In genomic region chr2:197205590-197206215, GRCh38 we compare ENCODE assay signal across 8 cellular contexts.
DNase-seq lines count a peak whose midpoint lies in the region; ATAC-seq and TF ChIP-seq lines count a peak whose summit lies in the region.

No MANE protein-coding gene starts in this region.

- intact Hi-C loops in CD14-positive monocyte (cut with micrococcal nuclease), result loop anchor here in 1 of 2 donors (10.0 kb wide), 1 partner anchor 49 kb away; no protein-coding TSS in a partner anchor

- in situ Hi-C loops in KBM-7 (cut with MboI; ENCODE audit: low pct_unique_long_range_greater_than_20kb, low sequenced_read_pairs), result no loop called here

- H3K4me3 Mint-ChIP-seq in CD14-positive monocyte, result peak overlapping the region; percentile 78 to 84

- peak overlapping the region; percentile 96 to 100 (median 100) for H3K27ac Mint-ChIP-seq in CD14-positive monocyte

- H3K36me3 Mint-ChIP-seq in CD14-positive monocyte, result peaks cover 17 to 18% of the 10 kb centered on the region in 2 donors

- H3K27me3 ChIP-seq in H7 (ENCODE audit: control insufficient read depth, insufficient read depth, low read length), result no peaks in the 10 kb centered on the region

- ATAC-seq in GM21390 (IDR thresholded peaks at IDR 0.05; ENCODE audit: unreplicated experiment), result peak; percentile 58

- no peak overlapping the region for H3K4me3 ChIP-seq in H7 (ENCODE audit: insufficient read depth, low read depth, low read length)

- TF ChIP-seq CTCF in CD14-positive monocyte (IDR thresholded peaks at IDR 0.05), result no peak

- peaks cover 0 to 3% (median 0%) of the 10 kb centered on the region in 3 donors for H3K27me3 Mint-ChIP-seq in CD14-positive monocyte (ENCODE audit: low read depth in 3 of 3)

- DNase-seq in CD14-positive monocyte (ENCODE audit: low spot score) (peak; percentile 61), KBM-7 (peak; percentile 25), NCI-H2107 (lab: John Stamatoyannopoulos, UW) (no peak), amygdala (lab: John Stamatoyannopoulos, UW) (no peak), H7 (no peak)
- DNase-seq in activated effector memory CD4-positive, alpha-beta T cell treated with anti-CD3 and anti-CD28 coated beads, Interleukin-2, amount 50 U/mL, for 16 hours, result peak; percentile 82
- DNase-seq in stimulated activated CD4-positive, alpha-beta T cell treated with anti-CD3 and anti-CD28 coated beads, Interleukin-4, amount 100 ng/mL, for 4 hours, result peak; percentile 32 to 66

- no peaks in the 10 kb centered on the region for H3K36me3 ChIP-seq in H7 (replicated peaks; ENCODE audit: control insufficient read depth, insufficient read depth, low read length)

- H3K9me3 Mint-ChIP-seq in CD14-positive monocyte, result no peaks in the 10 kb centered on the region

- H3K4me1 Mint-ChIP-seq in CD14-positive monocyte, result peaks cover 74% of the 10 kb centered on the region

Comparison
In these comparisons a context has a peak if more than half of its experiments do, and no peak if none do; other contexts are left out.
1. DNase-seq: peak in CD14-positive monocyte (single experiment), KBM-7 (single experiment), activated effector memory CD4-positive, alpha-beta T cell treated with anti-CD3 and anti-CD28 coated beads, Interleukin-2, amount 50 U/mL, for 16 hours (single experiment) and stimulated activated CD4-positive, alpha-beta T cell treated with anti-CD3 and anti-CD28 coated beads, Interleukin-4, amount 100 ng/mL, for 4 hours (2 of 2); none in NCI-H2107 (single experiment), amygdala (0 of 56) and H7 (single experiment).